ENCODE assay signal across 8 cellular contexts in genomic region chr6:16723833-16724232, GRCh38. TPM values are rescaled to one million over a fixed set of nuclear protein-coding genes. Genes with fewer than 3 reads are reported as not detected.
DNase-seq lines count a peak whose midpoint lies in the region; ATAC-seq, FAIRE-seq and TF ChIP-seq lines count a peak whose summit lies in the region.

No MANE protein-coding gene starts in this region.

- WGBS in pancreas, 2 donors, result 53 to 60% methylated on average over 3 of the region's 3 CpGs

- BruUV-seq in Calu3 (replicated peaks; lab: Mats Ljungman, UMichigan), result no TSS peak

- H3K4me1 ChIP-seq in pancreas, result peaks cover 12 to 30% (median 12%) of the 10 kb centered on the region in 3 donors

- H3K36me3 ChIP-seq in pancreas, result no peaks in the 10 kb centered on the region

- no peaks in the 10 kb centered on the region for H3K36me3 Mint-ChIP-seq in Calu3 (ENCODE audit: insufficient read depth, unreplicated experiment)

- H3K4me3 Mint-ChIP-seq in Calu3 (ENCODE audit: low read depth, unreplicated experiment), result no peak overlapping the region

- no peaks in the 10 kb centered on the region for H3K9me3 ChIP-seq in pancreas

- ATAC-seq in pancreas, result peak in 3 of 4 donors; percentile 51 to 74 (median 62)
- no peak for ATAC-seq in GM21619 (IDR thresholded peaks at IDR 0.05; ENCODE audit: unreplicated experiment)

- TF ChIP-seq CTCF in Calu3 (IDR thresholded peaks at IDR 0.05; ENCODE audit: unreplicated experiment) (no peak), epithelial cell of esophagus (IDR thresholded peaks at IDR 0.05; ENCODE audit: insufficient read depth, low read depth, low read length, missing control alignments) (no peak), pancreas (IDR thresholded peaks at IDR 0.05) (no peak)

- no peak overlapping the region for H3K4me3 ChIP-seq in epithelial cell of esophagus (ENCODE audit: low read length)
- no peak overlapping the region for H3K4me3 ChIP-seq in pancreas

- CTCF ChIA-PET in Calu3 (lab: Charles Lee), result interaction anchor here (0.6 to 1.5 kb wide), 3 partner anchors 11 to 588 kb away, joined by 4 to 5 read pairs (median 4); no protein-coding TSS in a partner anchor

- no peaks in the 10 kb centered on the region for H3K9me3 Mint-ChIP-seq in Calu3 (ENCODE audit: low read depth, unreplicated experiment)

- no peaks in the 10 kb centered on the region for H3K27me3 ChIP-seq in pancreas

- no peak overlapping the region for H3K27ac Mint-ChIP-seq in Calu3 (ENCODE audit: unreplicated experiment)

- intact Hi-C loops in Calu3 (cut with micrococcal nuclease; ENCODE audit: unreplicated experiment) (no loop called here), pancreas (cut with DNase I) (no loop called here), posterior cingulate gyrus (cut with DNase I) (no loop called here)

- peak; percentile 34 for FAIRE-seq in pancreas (lab: Jason Lieb, UNC)

- H3K27me3 Mint-ChIP-seq in Calu3 (ENCODE audit: unreplicated experiment), result no peaks in the 10 kb centered on the region

- DNase-seq in Calu3, result peak; percentile 19
- peak; percentile 63 for DNase-seq in NCI-H69 (lab: John Stamatoyannopoulos, UW)
- DNase-seq in epithelial cell of esophagus (ENCODE audit: low read depth), result peak; percentile 97
- DNase-seq in pancreas, result no peak
- no peak for DNase-seq in activated CD4-positive, CD25-positive, alpha-beta regulatory T cell treated with anti-CD3 and anti-CD28 coated beads, Interleukin-2, amount 50 U/mL, for 72 hours
- no peak for DNase-seq in posterior cingulate gyrus
- DNase-seq in C1 segment of cervical spinal cord (lab: John Stamatoyannopoulos, UW), result no peak

- H3K4me1 Mint-ChIP-seq in Calu3 (ENCODE audit: low read depth, unreplicated experiment), result peaks cover 20% of the 10 kb centered on the region

- H3K27ac ChIP-seq in pancreas, result no peak overlapping the region

RNA-seq across cellular contexts. Expression of gene ATXN1, which starts 37.4 kb away (rescaled TPM):
- 16.6 and 19.7 TPM in 2 replicates for total RNA-seq in Calu3 (2022)
- total RNA-seq in pancreas, result 10 to 100 TPM; 20.0 to 38.6 (median 22.5) TPM
- polyA plus RNA-seq in pancreas, result 1 to 10 TPM; 4.9 to 8.1 TPM

Comparison
In these comparisons a context has a peak if more than half of its experiments do, and no peak if none do; other contexts are left out.
1. DNase-seq: peak in Calu3 (single experiment), NCI-H69 (single experiment) and epithelial cell of esophagus (single experiment); none in pancreas (0 of 6), activated CD4-positive, CD25-positive, alpha-beta regulatory T cell treated with anti-CD3 and anti-CD28 coated beads, Interleukin-2, amount 50 U/mL, for 72 hours (single experiment), posterior cingulate gyrus (0 of 10) and C1 segment of cervical spinal cord (0 of 14).